In the genomic region with DNA sequence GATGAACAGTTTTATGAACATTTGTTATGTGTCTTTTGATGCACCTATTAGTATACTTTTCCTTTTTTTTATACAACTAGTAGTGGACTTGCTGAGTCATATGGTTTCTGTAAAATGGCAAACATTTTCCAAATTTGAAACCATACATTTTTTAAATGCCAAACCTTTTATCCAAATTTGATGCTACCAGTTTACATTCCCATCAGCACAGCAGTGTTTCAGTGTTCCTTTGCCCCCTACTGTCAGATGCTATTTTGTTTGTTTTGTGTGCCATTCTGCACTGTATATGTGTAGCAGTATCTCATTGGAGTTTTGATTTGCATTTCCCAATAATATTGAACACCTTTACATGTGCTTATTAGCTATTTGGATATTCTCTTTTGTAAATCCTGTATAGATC, we compare ENCODE assay signal across 26 cellular contexts.
DNase-seq lines count a peak whose midpoint lies in the region; ATAC-seq and TF ChIP-seq lines count a peak whose summit lies in the region.
"Had no signal": no experiment of that assay in that cellular context is flagged by ENCODE, and none has a peak within 500 bp of the region (broad histone marks: within the 10 kb centered on the region; RNA-seq: fewer than 3 reads in every experiment).

No MANE protein-coding gene starts in this region.

- peak; percentile 33; the same call in 1 of the 2 replicates for ATAC-seq in PC-3
- ATAC-seq: body of pancreas; heart left ventricle; left colon; naive thymus-derived CD8-positive, alpha-beta T cell; T-helper 17 cell had no signal

- H3K9ac ChIP-seq in PC-3 (ENCODE audit: low read length): no peak overlapping the region
- H3K9ac ChIP-seq: BLaER1 treated with 17β-estradiol and CSF1 and Interleukin-3, amounts not matched to agents 10 nM and 100 nM had no signal

- no peaks in the 10 kb centered on the region for H3K9me2 ChIP-seq in PC-3 (replicated peaks; ENCODE audit: low read length)

- DNase-seq in DMS 273 (lab: John Stamatoyannopoulos, UW; ENCODE audit: unreplicated experiment) (peak; percentile 10), DMS 273 treated with DMSO at 0.1 percent for 48 hours (lab: John Stamatoyannopoulos, UW) (no peak), PC-3 (peak; percentile 26), fibroblast of pulmonary artery (ENCODE audit: low read depth) (peak; percentile 7), superior temporal gyrus (ENCODE audit: extremely low spot score) (peak; percentile 70), tibial nerve (ENCODE audit: low spot score in 2 of 2) (no peak), NCI-H345 (lab: John Stamatoyannopoulos, UW) (no peak), NK-92 (lab: John Stamatoyannopoulos, UW; ENCODE audit: unreplicated experiment) (no peak)
- DNase-seq: activated CD4-positive, alpha-beta T cell treated with anti-CD3 and anti-CD28 coated beads, Interleukin-2, amount 50 U/mL, for 4 hours; activated CD8-positive, alpha-beta memory T cell treated with anti-CD3 and anti-CD28 coated beads, Interleukin-2, amount 50 U/mL, for 48 hours; activated naive CD8-positive, alpha-beta T cell treated with anti-CD3 and anti-CD28 coated beads, Interleukin-2, amount 10 ng/mL, durations not matched to agents 7 days and 5 days; body of pancreas; Calu3; heart left ventricle; left colon; naive thymus-derived CD8-positive, alpha-beta T cell; NCI-H1105 treated with DMSO at 0.1 percent for 48 hours; NCI-H2081 treated with DMSO at 0.1 percent for 48 hours; NCI-H446 treated with DMSO at 0.1 percent for 48 hours; stimulated activated CD4-positive, alpha-beta T cell treated with anti-CD3 and anti-CD28 coated beads, Interleukin-12 subunit alpha, Interleukin-12 subunit beta, amount 100 ng/mL, for 4 hours; T-helper 17 cell had no signal

- H3F3A ChIP-seq in PC-3 (ENCODE audit: low read length, unreplicated experiment): no peaks in the 10 kb centered on the region

- H3K4me3 ChIP-seq in PC-3 (ENCODE audit: low read length) (no peak overlapping the region), fibroblast of pulmonary artery (replicated peaks; ENCODE audit: low read depth, low read length) (no peak overlapping the region), tibial nerve (no peak overlapping the region)
- H3K4me3 ChIP-seq: BLaER1 treated with 17β-estradiol and CSF1 and Interleukin-3, amounts not matched to agents 10 nM and 100 nM; body of pancreas; esophagus muscularis mucosa; heart left ventricle; SJSA1 had no signal

- BruUV-seq in PC-3 (replicated peaks; lab: Mats Ljungman, UMichigan): no TSS peak

- H3K79me2 ChIP-seq in PC-3 (ENCODE audit: low read length): no peaks in the 10 kb centered on the region

- no peak for TF ChIP-seq EP300 in tibial nerve (IDR thresholded peaks at IDR 0.05)

- H3K4me1 ChIP-seq in PC-3 (ENCODE audit: insufficient read depth, low read length) (peaks cover 12% of the 10 kb centered on the region), tibial nerve (peaks cover 0 to 17% (median 0%) of the 10 kb centered on the region in 4 donors)
- H3K4me1 ChIP-seq: body of pancreas, SJSA1 had no signal

- TF ChIP-seq CTCF in PC-3 (conservative IDR thresholded peaks at IDR 0.05; ENCODE audit: low read depth, low read length) (peak; percentile 36; the same call in 1 of the 2 replicates), fibroblast of pulmonary artery (IDR thresholded peaks at IDR 0.05; ENCODE audit: low read length, missing control alignments) (no peak), tibial nerve (IDR thresholded peaks at IDR 0.05) (no peak)

- H3K4me2 ChIP-seq in PC-3 (ENCODE audit: low read length): no peak overlapping the region
- H3K4me2 ChIP-seq: BLaER1 treated with 17β-estradiol and CSF1 and Interleukin-3, amounts not matched to agents 10 nM and 100 nM had no signal

- POLR2A ChIA-PET in PC-3 (lab: Charles Lee; ENCODE audit: unreplicated experiment): no interaction called here

- H3K9me3 ChIP-seq in PC-3 (ENCODE audit: low read length) (no peaks in the 10 kb centered on the region), tibial nerve (no peaks in the 10 kb centered on the region)
- H3K9me3 ChIP-seq: BLaER1 treated with 17β-estradiol and CSF1 and Interleukin-3, amounts not matched to agents 10 nM and 100 nM; body of pancreas; esophagus muscularis mucosa; heart left ventricle; SJSA1 had no signal

- TF ChIP-seq POLR2A in tibial nerve (IDR thresholded peaks at IDR 0.05): no peak

- CTCF ChIA-PET in PC-3 (lab: Charles Lee): interaction anchor here (0.6 kb wide), 1 partner anchor 86 kb away, joined by 4 read pairs; no protein-coding TSS in a partner anchor

- no peak overlapping the region for H2AFZ ChIP-seq in PC-3 (ENCODE audit: low read length)

- no peak overlapping the region for H3K27ac ChIP-seq in PC-3 (ENCODE audit: low read length)
- H3K27ac ChIP-seq in tibial nerve: no peak overlapping the region
- H3K27ac ChIP-seq: 22Rv1; BLaER1 treated with 17β-estradiol and CSF1 and Interleukin-3, amounts not matched to agents 10 nM and 100 nM; body of pancreas; esophagus muscularis mucosa; heart left ventricle; SJSA1; VCaP had no signal

- no peaks in the 10 kb centered on the region for H3K27me3 ChIP-seq in PC-3 (ENCODE audit: low read length)
- no peaks in the 10 kb centered on the region for H3K27me3 ChIP-seq in tibial nerve
- H3K27me3 ChIP-seq: BLaER1 treated with 17β-estradiol and CSF1 and Interleukin-3, amounts not matched to agents 10 nM and 100 nM; body of pancreas; esophagus muscularis mucosa; heart left ventricle; SJSA1 had no signal

- H3K36me3 ChIP-seq in PC-3 (ENCODE audit: low read depth, low read length) (no peaks in the 10 kb centered on the region), tibial nerve (no peaks in the 10 kb centered on the region)
- H3K36me3 ChIP-seq: BLaER1 treated with 17β-estradiol and CSF1 and Interleukin-3, amounts not matched to agents 10 nM and 100 nM; esophagus muscularis mucosa; heart left ventricle; SJSA1 had no signal

- intact Hi-C loops in PC-3 (cut with micrococcal nuclease): no loop called here

- no peaks in the 10 kb centered on the region for H4K20me1 ChIP-seq in PC-3 (ENCODE audit: low read length)
- H4K20me1 ChIP-seq: BLaER1 treated with 17β-estradiol and CSF1 and Interleukin-3, amounts not matched to agents 10 nM and 100 nM had no signal

Comparison
In these comparisons a context has a peak if more than half of its experiments do, and no peak if none do; other contexts are left out.
1. DNase-seq: peak in DMS 273 (single experiment), PC-3 (single experiment), fibroblast of pulmonary artery (single experiment) and superior temporal gyrus (single experiment); none in DMS 273 treated with DMSO at 0.1 percent for 48 hours (single experiment), tibial nerve (0 of 2), NCI-H345 (single experiment) and NK-92 (single experiment).